In the genomic region with DNA sequence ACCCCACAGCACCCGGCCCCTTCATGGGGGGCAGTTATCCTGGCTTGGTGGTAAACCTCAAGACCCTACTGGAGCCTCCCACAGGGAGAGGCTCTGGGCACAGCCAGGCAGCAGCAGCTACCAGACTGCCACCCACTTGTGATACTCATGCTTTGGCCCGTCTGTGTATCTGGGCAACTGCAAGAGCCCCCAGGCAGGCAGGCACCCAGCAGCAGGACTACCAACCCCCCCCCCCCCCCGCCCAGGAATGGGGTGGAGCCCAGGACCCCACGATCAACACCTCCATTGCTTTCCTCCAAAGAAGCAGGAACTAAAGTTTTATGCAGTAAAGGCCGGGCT, we compare ENCODE assay signal across 9 cellular contexts. TPM values are rescaled to one million over a fixed set of nuclear protein-coding genes. Genes with fewer than 3 reads are reported as not detected.
A peak's percentile ranks its signal among the peaks of the same experiment; 100 is the strongest.
DNase-seq lines count a peak whose midpoint lies in the region; ATAC-seq, FAIRE-seq and TF ChIP-seq lines count a peak whose summit lies in the region.
"Had no signal": no experiment of that assay in that cellular context is flagged by ENCODE, and none has a peak within 500 bp of the region (broad histone marks: within the 10 kb centered on the region; RNA-seq: fewer than 3 reads in every experiment).

No MANE protein-coding gene starts in this region.

- peaks cover 16% of the 10 kb centered on the region for H3K4me1 ChIP-seq in Loucy (ENCODE audit: insufficient read depth, low read length, poor library complexity, severe bottlenecking)
- peaks cover 16 to 53% of the 10 kb centered on the region in 2 experiments for H3K4me1 ChIP-seq in K562 (replicated peaks in 1 of 2; ENCODE audit: control insufficient read depth in 2 of 2, insufficient read depth in 2 of 2, low read length in 2 of 2)
- peaks cover 4 to 9% of the 10 kb centered on the region in 2 donors for H3K4me1 ChIP-seq in neuronal stem cell (ENCODE audit: control insufficient read depth in 2 of 2, insufficient read depth in 1 of 2, low read depth in 1 of 2, low read length in 2 of 2)
- H3K4me1 ChIP-seq in HAP-1 = no peaks in the 10 kb centered on the region

- no peaks in the 10 kb centered on the region for H3K9me1 ChIP-seq in K562 (ENCODE audit: control insufficient read depth, insufficient read depth, low read length)

- peak overlapping the region; percentile 94 for H3K4me3 ChIP-seq in Loucy (ENCODE audit: low read length, poor library complexity, severe bottlenecking)
- H3K4me3 ChIP-seq in K562 = peak overlapping the region; percentile 98; the same call in 1 of the 2 replicates
- no peak overlapping the region for H3K4me3 ChIP-seq in neuronal stem cell (ENCODE audit: low read length in 2 of 2)
- no peak overlapping the region for H3K4me3 ChIP-seq in HAP-1

- no peak overlapping the region for H3K4ac ChIP-seq in neuronal stem cell (ENCODE audit: low read length)

- H3K23ac ChIP-seq in neuronal stem cell (ENCODE audit: low read depth, low read length, poor library complexity) = no peak overlapping the region

- no TSS peak for BruUV-seq in K562 (replicated peaks; lab: Mats Ljungman, UMichigan)

- H3K4me3 Mint-ChIP-seq in CD4-positive, alpha-beta T cell = peak overlapping the region; percentile 93

- H2BK15ac ChIP-seq in neuronal stem cell (ENCODE audit: low read length) = no peak overlapping the region

- no peaks in the 10 kb centered on the region for H3K9me2 ChIP-seq in Loucy (replicated peaks; ENCODE audit: low read depth, low read length)

- CTCF ChIA-PET in CD4-positive, alpha-beta T cell (lab: Charles Lee) = interaction anchor here (0.7 to 3.6 kb wide), 7 partner anchors 9 to 278 kb away, joined by 3 to 27 read pairs (median 13); a partner anchor contains a TSS
- CTCF ChIA-PET in K562 (lab: Yijun Ruan, JAX; ENCODE audit: low intra/inter-chr PET ratio) = interaction anchor here (0.5 to 1.0 kb wide), 2 partner anchors 12 to 139 kb away, joined by 3 read pairs; a partner anchor contains a TSS

- no peak overlapping the region for H2BK5ac ChIP-seq in neuronal stem cell (ENCODE audit: low read length)

- H3K79me1 ChIP-seq in neuronal stem cell (ENCODE audit: low read depth, low read length) = no peaks in the 10 kb centered on the region

- no peak overlapping the region for H4K91ac ChIP-seq in neuronal stem cell (ENCODE audit: low read depth, low read length, poor library complexity)

- H2BK120ac ChIP-seq in neuronal stem cell (ENCODE audit: low read depth, low read length) = no peak overlapping the region

- no peak for TF ChIP-seq CTCF in CD4-positive, alpha-beta T cell (IDR thresholded peaks at IDR 0.05)
- no peak for TF ChIP-seq CTCF in Loucy (conservative IDR thresholded peaks at IDR 0.05; ENCODE audit: low read length)
- no peak for TF ChIP-seq CTCF in K562 (IDR thresholded peaks at IDR 0.05 in 2 of 3, conservative IDR thresholded peaks at IDR 0.05 in 1 of 3; ENCODE audit: insufficient read depth in 2 of 3, low read depth in 1 of 3, low read length in 3 of 3)

- no peak overlapping the region for H2AFZ ChIP-seq in Loucy (ENCODE audit: low read length)
- 0 out of 2 replicates have a peak overlapping the region, but pooled peaks have one; percentile 85 for H2AFZ ChIP-seq in K562 (ENCODE audit: low read depth, low read length)
- no peak overlapping the region for H2AFZ ChIP-seq in neuronal stem cell (ENCODE audit: low read length)

- no peak overlapping the region for H2BK12ac ChIP-seq in neuronal stem cell (ENCODE audit: low read length)

- WGBS in K562 (ENCODE audit: insufficient coverage, low coverage, missing lambda C conversion rate) = 3% methylated on average over 3 of the region's 5 CpGs
- no CpG with 5 or more reads among the region's 5 CpGs for WGBS in neuronal stem cell (ENCODE audit: extremely low coverage in 2 of 2, insufficient read length in 2 of 2, insufficient replicate concordance in 1 of 2), 2 donors

- DNase-seq in CD4-positive, alpha-beta T cell = no peak
- DNase-seq in K562 (ENCODE audit: extremely low read depth in 1 of 4, low spot score in 3 of 4) (peak in 3 of 4 experiments; percentile 30 to 42 (median 34)), neuronal stem cell (ENCODE audit: low spot score) (no peak), HAP-1 (ENCODE audit: low spot score in 2 of 2) (no peak), NCI-H1930 (lab: John Stamatoyannopoulos, UW) (no peak)
- DNase-seq in effector CD8-positive, alpha-beta T cell (lab: John Stamatoyannopoulos, UW) = no peak

- H3K9me3 Mint-ChIP-seq in CD4-positive, alpha-beta T cell = no peaks in the 10 kb centered on the region

- H4K20me1 ChIP-seq in Loucy (ENCODE audit: insufficient read depth, low read length, poor library complexity, severe bottlenecking) (peaks cover 35% of the 10 kb centered on the region), K562 (replicated peaks; ENCODE audit: control insufficient read depth, insufficient read depth, low read length) (no peaks in the 10 kb centered on the region)

- H3K27me3 Mint-ChIP-seq in CD4-positive, alpha-beta T cell = peaks cover under 1% of the 10 kb centered on the region

- intact Hi-C loops in CD4-positive, alpha-beta T cell (cut with DNase I, micrococcal nuclease) = no loop called here
- intact Hi-C loops in K562 (cut with micrococcal nuclease) = loop anchor here (2.0 to 10.0 kb wide), 3 partner anchors 13 to 131 kb away; a partner anchor contains a TSS

- TF ChIP-seq RAD21 in K562 (CRISPR knock-in tag; conservative IDR thresholded peaks at IDR 0.05 in 1 of 2, IDR thresholded peaks at IDR 0.05 in 1 of 2) = no peak

- H3K27ac Mint-ChIP-seq in CD4-positive, alpha-beta T cell = peak overlapping the region; percentile 64

- H2AK5ac ChIP-seq in neuronal stem cell (ENCODE audit: low read depth, low read length) = peak overlapping the region; percentile 48

- H3K36me3 ChIP-seq in Loucy (ENCODE audit: insufficient read depth, low read length) = peaks cover 29% of the 10 kb centered on the region
- H3K36me3 ChIP-seq in K562 (ENCODE audit: control insufficient read depth, insufficient read depth, low read length) = peaks cover 56% of the 10 kb centered on the region
- H3K36me3 ChIP-seq in neuronal stem cell (replicated peaks in 1 of 2; ENCODE audit: control insufficient read depth in 2 of 2, insufficient read depth in 2 of 2, low read length in 2 of 2) = peaks cover 7 to 16% of the 10 kb centered on the region in 2 donors
- H3K36me3 ChIP-seq in HAP-1 (replicated peaks) = peaks cover 11% of the 10 kb centered on the region

- POLR2A ChIA-PET in CD4-positive, alpha-beta T cell (lab: Charles Lee) = interaction anchor here (1.2 to 3.5 kb wide), 6 partner anchors 9 to 60 kb away, joined by 3 to 34 read pairs (median 12); a partner anchor contains a TSS
- POLR2A ChIA-PET in K562 (lab: Yijun Ruan, JAX) = interaction anchor here (0.6 to 1.6 kb wide), 2 partner anchors 22 to 50 kb away, joined by 3 read pairs; no protein-coding TSS in a partner anchor

- H3K27me3 ChIP-seq in CD4-positive, alpha-beta T cell (ENCODE audit: control insufficient read depth, insufficient read depth, low read length) = no peaks in the 10 kb centered on the region
- H3K27me3 ChIP-seq in Loucy (ENCODE audit: insufficient read depth, low read length, poor library complexity, severe bottlenecking) (peaks cover 32% of the 10 kb centered on the region), K562 (ENCODE audit: control insufficient read depth in 2 of 2, insufficient read depth in 2 of 2, low read length in 2 of 2) (no peaks in the 10 kb centered on the region), neuronal stem cell (ENCODE audit: control insufficient read depth in 3 of 3, insufficient read depth in 3 of 3, low read depth in 1 of 3, low read length in 3 of 3) (peaks cover 18 to 38% (median 36%) of the 10 kb centered on the region in 3 experiments), HAP-1 (ENCODE audit: low read depth) (0 out of 2 replicates have a peak, but pooled peaks cover 3% of the 10 kb centered on the region)

- no peak for TF ChIP-seq EP300 in K562 (IDR thresholded peaks at IDR 0.05; ENCODE audit: low read length)

- no peak for FAIRE-seq in K562 (lab: Jason Lieb, UNC)
- FAIRE-seq: TTC549 had no signal

- no peak overlapping the region for H4K8ac ChIP-seq in neuronal stem cell (ENCODE audit: low read depth, low read length)

- H3K4me1 Mint-ChIP-seq in CD4-positive, alpha-beta T cell (ENCODE audit: low read depth) = peaks cover 44% of the 10 kb centered on the region

- H3K14ac ChIP-seq in neuronal stem cell (ENCODE audit: low read length) = no peak overlapping the region

- H3K79me2 ChIP-seq in Loucy (ENCODE audit: insufficient read depth, low read length) (peaks cover 74% of the 10 kb centered on the region), K562 (ENCODE audit: control insufficient read depth, insufficient read depth, low read length) (peaks cover 52% of the 10 kb centered on the region)

- H3K4me2 ChIP-seq in Loucy (ENCODE audit: low read depth, low read length, poor library complexity, severe bottlenecking) = peak overlapping the region; percentile 97
- H3K4me2 ChIP-seq in K562 (ENCODE audit: insufficient read depth, low read length) = peak overlapping the region; percentile 77
- H3K4me2 ChIP-seq in neuronal stem cell (ENCODE audit: insufficient read depth, low read length, poor library complexity, severe bottlenecking) = no peak overlapping the region

- H3K9me3 ChIP-seq in CD4-positive, alpha-beta T cell (ENCODE audit: control insufficient read depth, low read length) = no peaks in the 10 kb centered on the region
- H3K9me3 ChIP-seq in Loucy (ENCODE audit: insufficient read depth, low read depth, low read length) (no peaks in the 10 kb centered on the region), K562 (replicated peaks; ENCODE audit: control insufficient read depth, insufficient read depth, low read depth, low read length) (no peaks in the 10 kb centered on the region), neuronal stem cell (replicated peaks in 1 of 2; ENCODE audit: control insufficient read depth in 2 of 2, insufficient read depth in 1 of 2, low read depth in 1 of 2, low read length in 2 of 2) (peaks cover 8 to 9% of the 10 kb centered on the region in 2 donors), HAP-1 (no peaks in the 10 kb centered on the region)

- peaks cover 10% of the 10 kb centered on the region for H3K36me3 Mint-ChIP-seq in CD4-positive, alpha-beta T cell (ENCODE audit: low read depth)

- peak overlapping the region; percentile 73 for H3K27ac ChIP-seq in CD4-positive, alpha-beta T cell (ENCODE audit: low read depth, low read length)
- peak overlapping the region; percentile 98 for H3K27ac ChIP-seq in K562 (ENCODE audit: extremely low read depth, low read depth, low read length)
- H3K27ac ChIP-seq in neuronal stem cell (replicated peaks; ENCODE audit: low read length) = no peak overlapping the region

- in situ Hi-C loops in K562 (cut with MboI) = no loop called here
- in situ Hi-C loops in HAP-1 (cut with MboI; ENCODE audit: low sequenced_read_pairs) = no loop called here

- no peak for TF ChIP-seq POLR2A in K562 (conservative IDR thresholded peaks at IDR 0.05)

- H3K9ac ChIP-seq in Loucy (ENCODE audit: low read depth, low read length, poor library complexity, severe bottlenecking) (peak overlapping the region; percentile 100), K562 (ENCODE audit: insufficient read depth in 1 of 2, low read depth in 2 of 2, low read length in 2 of 2) (peak overlapping the region; percentile 92 to 99), neuronal stem cell (ENCODE audit: low read depth, low read length, poor library complexity) (no peak overlapping the region)

- H3F3A ChIP-seq in Loucy (ENCODE audit: low read depth) = peaks cover 24% of the 10 kb centered on the region

- no peak overlapping the region for H3K18ac ChIP-seq in neuronal stem cell (ENCODE audit: low read length)

- ATAC-seq in CD4-positive, alpha-beta T cell (ENCODE audit: poor library complexity) = no peak
- ATAC-seq in K562 (no peak), GM21825 (IDR thresholded peaks at IDR 0.05; ENCODE audit: unreplicated experiment) (no peak)

RNA-seq across cellular contexts. Expression of a gene that starts 0.9 kb away (rescaled TPM):
- total RNA-seq in CD4-positive, alpha-beta T cell = 1 to 10 TPM; 1.9 to 2.1 TPM
- 54.5 and 112 TPM in 2 replicates for total RNA-seq in K562 (2011; cell fraction: chromatin; rRNA removed; ENCODE audit: low replicate concordance)
- total RNA-seq in K562 (2011; cell fraction: nucleolus; rRNA removed) = 105 and 123 TPM in 2 replicates
- total RNA-seq in K562 (2011; cell fraction: nucleoplasm; rRNA removed) = 74.6 and 89.7 TPM in 2 replicates
- 266 and 312 TPM in 2 replicates for total RNA-seq in K562 (2014; rRNA removed)
- total RNA-seq in K562 (2014; rRNA removed; fragmentation: Illumina TruSeq; extraction: Trizol) = 13.2 and 17.7 TPM in 2 replicates
- total RNA-seq in K562 (2015; rRNA removed; fragmentation: Illumina TruSeq; extraction: Trizol) = 89.9 and 108 TPM in 2 replicates
- 216 and 218 TPM in 2 replicates for total RNA-seq in K562 (2021)
- 34.0 and 47.0 TPM in 2 replicates for polyA plus RNA-seq in K562 (2011; rRNA removed)
- 73.1 and 246 TPM in 2 replicates for polyA plus RNA-seq in K562 (2011; cell fraction: cytosol; rRNA removed)
- 76.6 and 132 TPM in 2 replicates for polyA plus RNA-seq in K562 (2011; cell fraction: nucleus; rRNA removed)
- 144 and 229 TPM in 2 replicates for polyA plus RNA-seq in K562 (2012)
- polyA plus RNA-seq in K562 (2014; fragmentation: Illumina TruSeq; extraction: Trizol) = 17.8 and 71.5 TPM in 2 replicates
- 1 to 10 TPM; 1.3 to 1.6 TPM for polyA plus RNA-seq in K562 (2014; fragmentation: Nextera tagmentation; extraction: Ambion mirVana)
- polyA plus RNA-seq in K562 (2014; rRNA removed) = 165 and 175 TPM in 2 replicates
- 12.7 and 14.2 TPM in 2 replicates for polyA minus RNA-seq in K562 (2011; rRNA and poly(A)+ RNA removed)
- 46.0 and 79.3 TPM in 2 replicates for polyA minus RNA-seq in K562 (2011; cell fraction: cytosol; rRNA and poly(A)+ RNA removed)
- polyA minus RNA-seq in K562 (2011; cell fraction: nucleus; rRNA and poly(A)+ RNA removed) = 37.4 and 52.3 TPM in 2 replicates
- polyA plus RNA-seq in neuronal stem cell (2013, experiment 1 of 2) = 1.1 TPM
- polyA plus RNA-seq in neuronal stem cell (2013, experiment 2 of 2) = 1.1 TPM

RNA-seq across cellular contexts. Expression of a gene that starts 13.0 kb away (rescaled TPM):
- 10 to 100 TPM; 60.5 to 63.4 TPM for total RNA-seq in CD4-positive, alpha-beta T cell
- total RNA-seq in K562 (2011; cell fraction: chromatin; rRNA removed; ENCODE audit: low replicate concordance) = 73.3 and 179 TPM in 2 replicates
- 168 and 175 TPM in 2 replicates for total RNA-seq in K562 (2011; cell fraction: nucleolus; rRNA removed)
- total RNA-seq in K562 (2011; cell fraction: nucleoplasm; rRNA removed) = 79.0 and 80.0 TPM in 2 replicates
- total RNA-seq in K562 (2014; rRNA removed) = 89.1 and 113 TPM in 2 replicates
- 25.8 and 42.9 TPM in 2 replicates for total RNA-seq in K562 (2014; rRNA removed; fragmentation: Illumina TruSeq; extraction: Trizol)
- total RNA-seq in K562 (2015; rRNA removed; fragmentation: Illumina TruSeq; extraction: Trizol) = 54.3 and 60.2 TPM in 2 replicates
- 118 TPM in 2 replicates for total RNA-seq in K562 (2021)
- polyA plus RNA-seq in K562 (2011; rRNA removed) = 44.1 and 53.3 TPM in 2 replicates
- 39.2 and 80.0 TPM in 2 replicates for polyA plus RNA-seq in K562 (2011; cell fraction: cytosol; rRNA removed)
- polyA plus RNA-seq in K562 (2011; cell fraction: nucleus; rRNA removed) = 282 and 531 TPM in 2 replicates
- polyA plus RNA-seq in K562 (2012) = 59.6 and 77.8 TPM in 2 replicates
- 84.8 and 96.2 TPM in 2 replicates for polyA plus RNA-seq in K562 (2014; fragmentation: Illumina TruSeq; extraction: Trizol)
- polyA plus RNA-seq in K562 (2014; fragmentation: Nextera tagmentation; extraction: Ambion mirVana) = 10 to 100 TPM in 1 of 2 experiments, 1 to 10 TPM in 1; 5.8 to 10.9 TPM
- polyA plus RNA-seq in K562 (2014; rRNA removed) = 155 and 158 TPM in 2 replicates
- 23.7 and 27.9 TPM in 2 replicates for polyA minus RNA-seq in K562 (2011; rRNA and poly(A)+ RNA removed)
- polyA minus RNA-seq in K562 (2011; cell fraction: cytosol; rRNA and poly(A)+ RNA removed) = 49.3 and 51.7 TPM in 2 replicates
- polyA minus RNA-seq in K562 (2011; cell fraction: nucleus; rRNA and poly(A)+ RNA removed) = 50.5 and 77.3 TPM in 2 replicates
- 22.9 TPM for polyA plus RNA-seq in neuronal stem cell (2013, experiment 1 of 2)
- polyA plus RNA-seq in neuronal stem cell (2013, experiment 2 of 2) = 24.4 TPM

RNA-seq across cellular contexts. Expression of a gene that starts 14.5 kb away (rescaled TPM):
- total RNA-seq in CD4-positive, alpha-beta T cell = 10 to 100 TPM; 13.0 to 13.5 TPM
- total RNA-seq in K562 (2011; cell fraction: chromatin; rRNA removed; ENCODE audit: low replicate concordance) = 31.6 and 133 TPM in 2 replicates
- total RNA-seq in K562 (2011; cell fraction: nucleolus; rRNA removed) = 77.5 and 89.6 TPM in 2 replicates
- total RNA-seq in K562 (2011; cell fraction: nucleoplasm; rRNA removed) = 35.3 and 45.1 TPM in 2 replicates
- total RNA-seq in K562 (2014; rRNA removed) = 62.4 and 85.7 TPM in 2 replicates
- 9.1 and 9.5 TPM in 2 replicates for total RNA-seq in K562 (2014; rRNA removed; fragmentation: Illumina TruSeq; extraction: Trizol)
- total RNA-seq in K562 (2015; rRNA removed; fragmentation: Illumina TruSeq; extraction: Trizol) = 40.2 and 46.8 TPM in 2 replicates
- total RNA-seq in K562 (2021) = 93.0 and 96.6 TPM in 2 replicates
- polyA plus RNA-seq in K562 (2011; rRNA removed) = 25.8 and 49.0 TPM in 2 replicates
- 59.4 and 222 TPM in 2 replicates for polyA plus RNA-seq in K562 (2011; cell fraction: cytosol; rRNA removed)
- 52.2 and 123 TPM in 2 replicates for polyA plus RNA-seq in K562 (2011; cell fraction: nucleus; rRNA removed)
- polyA plus RNA-seq in K562 (2012) = 35.2 and 37.0 TPM in 2 replicates
- 23.2 and 90.7 TPM in 2 replicates for polyA plus RNA-seq in K562 (2014; fragmentation: Illumina TruSeq; extraction: Trizol)
- under 1 TPM; 0.04 to 0.17 TPM for polyA plus RNA-seq in K562 (2014; fragmentation: Nextera tagmentation; extraction: Ambion mirVana)
- 46.1 and 68.1 TPM in 2 replicates for polyA plus RNA-seq in K562 (2014; rRNA removed)
- 17.9 and 39.8 TPM in 2 replicates for polyA minus RNA-seq in K562 (2011; rRNA and poly(A)+ RNA removed)
- polyA minus RNA-seq in K562 (2011; cell fraction: cytosol; rRNA and poly(A)+ RNA removed) = 67.5 and 79.0 TPM in 2 replicates
- 16.6 and 18.0 TPM in 2 replicates for polyA minus RNA-seq in K562 (2011; cell fraction: nucleus; rRNA and poly(A)+ RNA removed)
- polyA plus RNA-seq in neuronal stem cell (2013, experiment 1 of 2) = 123 TPM
- 121 TPM for polyA plus RNA-seq in neuronal stem cell (2013, experiment 2 of 2)

RNA-seq across cellular contexts. Expression of a gene that starts 46.6 kb away (rescaled TPM):
- total RNA-seq in CD4-positive, alpha-beta T cell = 10 to 100 TPM; 40.9 to 43.9 TPM
- total RNA-seq in K562 (2011; cell fraction: chromatin; rRNA removed; ENCODE audit: low replicate concordance) = 25.6 and 67.7 TPM in 2 replicates
- total RNA-seq in K562 (2011; cell fraction: nucleolus; rRNA removed) = 56.9 and 60.3 TPM in 2 replicates
- total RNA-seq in K562 (2011; cell fraction: nucleoplasm; rRNA removed) = 42.4 and 42.7 TPM in 2 replicates
- total RNA-seq in K562 (2014; rRNA removed) (57.8 and 59.2 TPM in 2 replicates), K562 (2014; rRNA removed; fragmentation: Illumina TruSeq; extraction: Trizol) (12.6 and 19.0 TPM in 2 replicates), K562 (2015; rRNA removed; fragmentation: Illumina TruSeq; extraction: Trizol) (31.0 and 33.9 TPM in 2 replicates), K562 (2021) (39.6 and 41.6 TPM in 2 replicates)
- polyA plus RNA-seq in K562 (2011; rRNA removed) (46.6 and 77.4 TPM in 2 replicates), K562 (2014; fragmentation: Illumina TruSeq; extraction: Trizol) (30.3 and 35.2 TPM in 2 replicates), K562 (2014; fragmentation: Nextera tagmentation; extraction: Ambion mirVana) (1 to 10 TPM in 1 of 2 experiments, under 1 TPM in 1; 0.51 to 1.7 TPM), K562 (2014; rRNA removed) (66.3 and 78.0 TPM in 2 replicates)
- polyA plus RNA-seq in K562 (2011; cell fraction: cytosol; rRNA removed) = 62.2 and 72.6 TPM in 2 replicates
- polyA plus RNA-seq in K562 (2011; cell fraction: nucleus; rRNA removed) = 159 and 172 TPM in 2 replicates
- polyA plus RNA-seq in K562 (2012) = 46.6 and 75.7 TPM in 2 replicates
- polyA minus RNA-seq in K562 (2011; rRNA and poly(A)+ RNA removed) = 12.8 and 14.0 TPM in 2 replicates
- 14.0 and 15.9 TPM in 2 replicates for polyA minus RNA-seq in K562 (2011; cell fraction: cytosol; rRNA and poly(A)+ RNA removed)
- polyA minus RNA-seq in K562 (2011; cell fraction: nucleus; rRNA and poly(A)+ RNA removed) = 10.5 and 19.3 TPM in 2 replicates
- polyA plus RNA-seq in neuronal stem cell (2013, experiment 1 of 2) = 35.3 TPM
- 33.1 TPM for polyA plus RNA-seq in neuronal stem cell (2013, experiment 2 of 2)

RNA-seq across cellular contexts. Expression of a gene that starts 46.7 kb away (rescaled TPM):
- total RNA-seq in CD4-positive, alpha-beta T cell = 100 to 1,000 TPM; 254 to 255 TPM
- 67.1 and 140 TPM in 2 replicates for total RNA-seq in K562 (2011; cell fraction: chromatin; rRNA removed; ENCODE audit: low replicate concordance)
- 139 and 159 TPM in 2 replicates for total RNA-seq in K562 (2011; cell fraction: nucleolus; rRNA removed)
- 90.2 and 96.9 TPM in 2 replicates for total RNA-seq in K562 (2011; cell fraction: nucleoplasm; rRNA removed)
- total RNA-seq in K562 (2014; rRNA removed) (84.5 and 134 TPM in 2 replicates), K562 (2014; rRNA removed; fragmentation: Illumina TruSeq; extraction: Trizol) (23.6 and 24.4 TPM in 2 replicates), K562 (2015; rRNA removed; fragmentation: Illumina TruSeq; extraction: Trizol) (14.8 and 17.4 TPM in 2 replicates), K562 (2021) (205 and 214 TPM in 2 replicates)
- polyA plus RNA-seq in K562 (2011; rRNA removed) (23.7 and 32.9 TPM in 2 replicates), K562 (2014; fragmentation: Illumina TruSeq; extraction: Trizol) (35.5 and 67.9 TPM in 2 replicates), K562 (2014; fragmentation: Nextera tagmentation; extraction: Ambion mirVana) (1 to 10 TPM; 4.5 to 5.1 TPM), K562 (2014; rRNA removed) (127 and 140 TPM in 2 replicates)
- polyA plus RNA-seq in K562 (2011; cell fraction: cytosol; rRNA removed) = 37.6 and 91.2 TPM in 2 replicates
- polyA plus RNA-seq in K562 (2011; cell fraction: nucleus; rRNA removed) = 112 and 193 TPM in 2 replicates
- 158 and 169 TPM in 2 replicates for polyA plus RNA-seq in K562 (2012)
- polyA minus RNA-seq in K562 (2011; rRNA and poly(A)+ RNA removed) = 8.8 and 9.1 TPM in 2 replicates
- 38.4 and 48.8 TPM in 2 replicates for polyA minus RNA-seq in K562 (2011; cell fraction: cytosol; rRNA and poly(A)+ RNA removed)
- polyA minus RNA-seq in K562 (2011; cell fraction: nucleus; rRNA and poly(A)+ RNA removed) = 39.2 and 41.5 TPM in 2 replicates
- polyA plus RNA-seq in neuronal stem cell (2013, experiment 1 of 2) = 64.6 TPM
- polyA plus RNA-seq in neuronal stem cell (2013, experiment 2 of 2) = 64.5 TPM

Comparison
In these comparisons a context has a peak if more than half of its experiments do, and no peak if none do; other contexts are left out.
1. DNase-seq: peak in K562 (3 of 4); none in CD4-positive, alpha-beta T cell (0 of 10), neuronal stem cell (single experiment), HAP-1 (0 of 2), NCI-H1930 (0 of 2) and effector CD8-positive, alpha-beta T cell (single experiment).
2. H3K4me3 ChIP-seq: peak in Loucy (single experiment) and K562 (single experiment); none in neuronal stem cell (0 of 2) and HAP-1 (single experiment).
3. RNA of a gene that starts 0.9 kb away (total RNA-seq): 13.2 to 312 TPM in K562; 1.9 to 2.1 TPM in CD4-positive, alpha-beta T cell; every median in the first group is over 4 times any median in the second.